8 cellular contexts compared by ENCODE assay signal in genomic region chr10:96513686-96514551, GRCh38. TPM values are rescaled to one million over a fixed set of nuclear protein-coding genes. Genes with fewer than 3 reads are reported as not detected.
DNase-seq lines count a peak whose midpoint lies in the region; FAIRE-seq and TF ChIP-seq lines count a peak whose summit lies in the region.

Gene TLL2 (minus strand): TSS chr10:96513926. CDS start chr10:96513685, 241 bp downstream.

- TF ChIP-seq EP300 in transverse colon (IDR thresholded peaks at IDR 0.05; ENCODE audit: low read depth) = no peak

- peak; percentile 48 for DNase-seq in GF-D8 (lab: John Stamatoyannopoulos, UW)
- peak; percentile 84 for DNase-seq in H4 (ENCODE audit: low spot score)
- DNase-seq in RWPE1 (ENCODE audit: low spot score) = peak; percentile 93
- DNase-seq in activated gamma-delta T cell treated with anti-CD3 and anti-CD28 coated beads, Interleukin-2, amount 50 U/mL, for 16 hours (ENCODE audit: low read depth) = peak; percentile 27
- peak; percentile 84 to 86 for DNase-seq in frontal cortex (ENCODE audit: low spot score in 2 of 2)
- peak; percentile 87 for DNase-seq in transverse colon

- CTCF ChIA-PET in RWPE1 (lab: Yijun Ruan, JAX) = interaction anchor here (0.6 to 5.7 kb wide), 28 partner anchors 9 to 1252 kb away, joined by 3 to 88 read pairs (median 4); no protein-coding TSS in a partner anchor

- intact Hi-C loops in transverse colon (cut with DNase I; ENCODE audit: low total_unique reads) = loop anchor here (5.0 kb wide), 1 partner anchor 117 kb away; no protein-coding TSS in a partner anchor

- H2AFZ ChIP-seq in neuron (ENCODE audit: low read depth, low read length) = peak within 1 kb of the TSS; percentile 83

- H3K36me3 ChIP-seq in neuron (ENCODE audit: insufficient read depth, low read length) (no peaks in the 10 kb centered on the region), transverse colon (no peaks in the 10 kb centered on the region)

- H3K4me3 ChIP-seq in neuron (ENCODE audit: low read length) (peak within 1 kb of the TSS; percentile 48), transverse colon (peak within 1 kb of the TSS; percentile 35 to 56 (median 45))

- FAIRE-seq in frontal cortex (lab: Jason Lieb, UNC) = no peak

- TF ChIP-seq POLR2A in transverse colon (IDR thresholded peaks at IDR 0.05) = peak; percentile 12

- POLR2A ChIA-PET in RWPE1 (lab: Yijun Ruan, JAX; ENCODE audit: low non-redundant PET) = no interaction called here

- in situ Hi-C loops in transverse colon (cut with MboI; ENCODE audit: low pct_ligation_motif_present in 1 of 4, low pct_unique_long_range_greater_than_20kb in 1 of 4, low sequenced_read_pairs in 3 of 4) = loop anchor here in 1 of 4 donors (25.0 kb wide), 1 partner anchor 127 kb away; no protein-coding TSS in a partner anchor

- H3K9me3 ChIP-seq in neuron (ENCODE audit: low read length) (no peaks in the 10 kb centered on the region), transverse colon (no peaks in the 10 kb centered on the region)

- 1 to 7% methylated on average over 7 to 53 of the region's 69 CpGs for WGBS in transverse colon (ENCODE audit: low coverage in 1 of 2), 2 donors

- H3K27ac ChIP-seq in RWPE1 (no peak within 1 kb of the TSS), transverse colon (peak within 1 kb of the TSS in 3 of 4 donors; percentile 41 to 71 (median 68))

- H3K27me3 ChIP-seq in neuron (ENCODE audit: insufficient read depth, low read length) (peaks cover 20% of the 10 kb centered on the region), transverse colon (peaks cover 19% of the 10 kb centered on the region)

- H3K4me1 ChIP-seq in neuron (ENCODE audit: insufficient read depth, low read length) (peaks cover 17% of the 10 kb centered on the region), transverse colon (peaks cover 19 to 25% (median 24%) of the 10 kb centered on the region in 4 donors)

- peak; percentile 69 for TF ChIP-seq CTCF in LNCAP (IDR thresholded peaks at IDR 0.05)
- peak; percentile 61 for TF ChIP-seq CTCF in RWPE1 (conservative IDR thresholded peaks at IDR 0.05; ENCODE audit: low read depth)
- TF ChIP-seq CTCF in transverse colon (IDR thresholded peaks at IDR 0.05) = peak; percentile 51 to 72 (median 62)

RNA-seq across cellular contexts. Expression of gene TLL2, which starts in this region (rescaled TPM):
- 0.31 and 0.64 TPM in 2 replicates for total RNA-seq in H4 (2014; rRNA removed; shearing (Covaris generic))
- total RNA-seq in frontal cortex (0.82 TPM), transverse colon (under 1 TPM in 2 of 4 donors, not detected in 2; 0.32 to 0.96 TPM)

Comparison
In these comparisons a context has a peak if more than half of its experiments do, and no peak if none do; other contexts are left out.
1. Peak in DNase-seq in H4; RNA of the gene not detected or under 1 TPM.
2. Peak in DNase-seq in frontal cortex; RNA of the gene not detected or under 1 TPM.
3. Peak in DNase-seq, H3K4me3 ChIP-seq and H3K27ac ChIP-seq in transverse colon; RNA of the gene not detected or under 1 TPM.
4. DNase-seq: peak in every context shown above with its lines; median percentile 93 in RWPE1; 87 in transverse colon; 85 in frontal cortex; 84 in H4; 48 in GF-D8; 27 in activated gamma-delta T cell treated with anti-CD3 and anti-CD28 coated beads, Interleukin-2, amount 50 U/mL, for 16 hours.